In genomic region chr6:89432875-89433636, GRCh38 we compare ENCODE assay signal across 1 cellular context.
TF ChIP-seq lines count a peak whose summit lies in the region.

ANKRD6 (plus strand) TSS chr6:89433152; CDS start chr6:89566977, 133,825 bp downstream.

TF ChIP-seq in K562, 482 proteins besides CTCF, POLR2A, EP300 and RAD21 (continued from another document):
- TF ChIP-seq, protein P1, sequence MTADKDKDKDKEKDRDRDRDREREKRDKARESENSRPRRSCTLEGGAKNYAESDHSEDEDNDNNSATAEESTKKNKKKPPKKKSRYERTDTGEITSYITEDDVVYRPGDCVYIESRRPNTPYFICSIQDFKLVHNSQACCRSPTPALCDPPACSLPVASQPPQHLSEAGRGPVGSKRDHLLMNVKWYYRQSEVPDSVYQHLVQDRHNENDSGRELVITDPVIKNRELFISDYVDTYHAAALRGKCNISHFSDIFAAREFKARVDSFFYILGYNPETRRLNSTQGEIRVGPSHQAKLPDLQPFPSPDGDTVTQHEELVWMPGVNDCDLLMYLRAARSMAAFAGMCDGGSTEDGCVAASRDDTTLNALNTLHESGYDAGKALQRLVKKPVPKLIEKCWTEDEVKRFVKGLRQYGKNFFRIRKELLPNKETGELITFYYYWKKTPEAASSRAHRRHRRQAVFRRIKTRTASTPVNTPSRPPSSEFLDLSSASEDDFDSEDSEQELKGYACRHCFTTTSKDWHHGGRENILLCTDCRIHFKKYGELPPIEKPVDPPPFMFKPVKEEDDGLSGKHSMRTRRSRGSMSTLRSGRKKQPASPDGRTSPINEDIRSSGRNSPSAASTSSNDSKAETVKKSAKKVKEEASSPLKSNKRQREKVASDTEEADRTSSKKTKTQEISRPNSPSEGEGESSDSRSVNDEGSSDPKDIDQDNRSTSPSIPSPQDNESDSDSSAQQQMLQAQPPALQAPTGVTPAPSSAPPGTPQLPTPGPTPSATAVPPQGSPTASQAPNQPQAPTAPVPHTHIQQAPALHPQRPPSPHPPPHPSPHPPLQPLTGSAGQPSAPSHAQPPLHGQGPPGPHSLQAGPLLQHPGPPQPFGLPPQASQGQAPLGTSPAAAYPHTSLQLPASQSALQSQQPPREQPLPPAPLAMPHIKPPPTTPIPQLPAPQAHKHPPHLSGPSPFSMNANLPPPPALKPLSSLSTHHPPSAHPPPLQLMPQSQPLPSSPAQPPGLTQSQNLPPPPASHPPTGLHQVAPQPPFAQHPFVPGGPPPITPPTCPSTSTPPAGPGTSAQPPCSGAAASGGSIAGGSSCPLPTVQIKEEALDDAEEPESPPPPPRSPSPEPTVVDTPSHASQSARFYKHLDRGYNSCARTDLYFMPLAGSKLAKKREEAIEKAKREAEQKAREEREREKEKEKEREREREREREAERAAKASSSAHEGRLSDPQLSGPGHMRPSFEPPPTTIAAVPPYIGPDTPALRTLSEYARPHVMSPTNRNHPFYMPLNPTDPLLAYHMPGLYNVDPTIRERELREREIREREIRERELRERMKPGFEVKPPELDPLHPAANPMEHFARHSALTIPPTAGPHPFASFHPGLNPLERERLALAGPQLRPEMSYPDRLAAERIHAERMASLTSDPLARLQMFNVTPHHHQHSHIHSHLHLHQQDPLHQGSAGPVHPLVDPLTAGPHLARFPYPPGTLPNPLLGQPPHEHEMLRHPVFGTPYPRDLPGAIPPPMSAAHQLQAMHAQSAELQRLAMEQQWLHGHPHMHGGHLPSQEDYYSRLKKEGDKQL (CRISPR knock-in tag; IDR thresholded peaks at IDR 0.05; ENCODE audit: borderline replicate concordance) = no peak
- TF ChIP-seq ZBTB12 (CRISPR knock-in tag; IDR thresholded peaks at IDR 0.05) = no peak
- no peak for TF ChIP-seq ZNF224 (CRISPR knock-in tag; IDR thresholded peaks at IDR 0.05)
- no peak for TF ChIP-seq TFAM (CRISPR knock-in tag; conservative IDR thresholded peaks at IDR 0.05)
- TF ChIP-seq ELF1 (tag; IDR thresholded peaks at IDR 0.05) = no peak
- no peak for TF ChIP-seq ZNF282 (CRISPR knock-in tag; IDR thresholded peaks at IDR 0.05)
- TF ChIP-seq SMAD4 (CRISPR knock-in tag; conservative IDR thresholded peaks at IDR 0.05) = peak; percentile 29
- no peak for TF ChIP-seq BRD9 (IDR thresholded peaks at IDR 0.05; ENCODE audit: low read depth, partially characterized antibody)
- peak; percentile 77 for TF ChIP-seq GATAD2B (IDR thresholded peaks at IDR 0.05; ENCODE audit: borderline replicate concordance)
